Comparison of ENCODE assay signal across 10 cellular contexts in genomic region chr20:41213150-41213820, GRCh38.
DNase-seq lines count a peak whose midpoint lies in the region; ATAC-seq and TF ChIP-seq lines count a peak whose summit lies in the region.
"Had no signal": no experiment of that assay in that cellular context is flagged by ENCODE, and none has a peak within 500 bp of the region (broad histone marks: within the 10 kb centered on the region; RNA-seq: fewer than 3 reads in every experiment).

No MANE protein-coding gene starts in this region.

- no peak overlapping the region for H3K4me3 ChIP-seq in left ventricle myocardium inferior
- no peak overlapping the region for H3K4me3 ChIP-seq in uterus

- H3K9me3 Mint-ChIP-seq in activated T-helper 17 cell treated with anti-CD3 and anti-CD28 coated beads, Interleukin-2, amount 50 U/mL, for 72 hours: no peaks in the 10 kb centered on the region
- H3K9me3 Mint-ChIP-seq in activated T-cell treated with anti-CD3 and anti-CD28 coated beads, Interleukin-2, amount 50 U/mL, for 24 hours: no peaks in the 10 kb centered on the region

- DNase-seq in Right ventricle myocardium superior: peak; percentile 57
- DNase-seq in cardiac septum (ENCODE audit: low spot score): no peak
- DNase-seq in left ventricle myocardium inferior: peak; percentile 42
- no peak for DNase-seq in uterus
- DNase-seq in germinal center (ENCODE audit: low spot score): no peak
- DNase-seq in H4 (ENCODE audit: low spot score): no peak
- no peak for DNase-seq in activated T-cell treated with anti-CD3 and anti-CD28 coated beads, Interleukin-2, amount 50 U/mL, for 24 hours
- DNase-seq: central memory CD4-positive, alpha-beta T cell; NCI-H146 had no signal

- H3K27me3 ChIP-seq in left ventricle myocardium inferior (ENCODE audit: low read depth): no peaks in the 10 kb centered on the region
- no peaks in the 10 kb centered on the region for H3K27me3 ChIP-seq in uterus

- H3K36me3 ChIP-seq in left ventricle myocardium inferior: no peaks in the 10 kb centered on the region
- no peaks in the 10 kb centered on the region for H3K36me3 ChIP-seq in uterus

- TF ChIP-seq CTCF in left ventricle myocardium inferior (IDR thresholded peaks at IDR 0.05; ENCODE audit: borderline replicate concordance): no peak
- no peak for TF ChIP-seq CTCF in uterus (IDR thresholded peaks at IDR 0.05)

- no peak overlapping the region for H3K4me3 Mint-ChIP-seq in activated T-helper 17 cell treated with anti-CD3 and anti-CD28 coated beads, Interleukin-2, amount 50 U/mL, for 72 hours
- no peak overlapping the region for H3K4me3 Mint-ChIP-seq in activated T-cell treated with anti-CD3 and anti-CD28 coated beads, Interleukin-2, amount 50 U/mL, for 24 hours

- H3K27ac ChIP-seq in left ventricle myocardium inferior (replicated peaks) (peak overlapping the region; percentile 23), uterus (no peak overlapping the region)

- peaks cover 13% of the 10 kb centered on the region for H3K4me1 Mint-ChIP-seq in activated T-helper 17 cell treated with anti-CD3 and anti-CD28 coated beads, Interleukin-2, amount 50 U/mL, for 72 hours
- H3K4me1 Mint-ChIP-seq in activated T-cell treated with anti-CD3 and anti-CD28 coated beads, Interleukin-2, amount 50 U/mL, for 24 hours (ENCODE audit: low read depth): peaks cover 10% of the 10 kb centered on the region

- peak; percentile 92 for ATAC-seq in Right ventricle myocardium superior (ENCODE audit: poor library complexity)
- ATAC-seq in activated T-helper 17 cell treated with anti-CD3 and anti-CD28 coated beads, Interleukin-2, amount 50 U/mL, for 72 hours (replicated peaks): peak; percentile 18

- no peak overlapping the region for H3K27ac Mint-ChIP-seq in activated T-helper 17 cell treated with anti-CD3 and anti-CD28 coated beads, Interleukin-2, amount 50 U/mL, for 72 hours
- no peak overlapping the region for H3K27ac Mint-ChIP-seq in activated T-cell treated with anti-CD3 and anti-CD28 coated beads, Interleukin-2, amount 50 U/mL, for 24 hours

- no peaks in the 10 kb centered on the region for H3K9me3 ChIP-seq in left ventricle myocardium inferior (replicated peaks)
- no peaks in the 10 kb centered on the region for H3K9me3 ChIP-seq in uterus

- H3K4me1 ChIP-seq in left ventricle myocardium inferior (peaks cover 20% of the 10 kb centered on the region), uterus (no peaks in the 10 kb centered on the region)

- no peak for TF ChIP-seq POLR2A in uterus (IDR thresholded peaks at IDR 0.05)

- no peaks in the 10 kb centered on the region for H3K27me3 Mint-ChIP-seq in activated T-helper 17 cell treated with anti-CD3 and anti-CD28 coated beads, Interleukin-2, amount 50 U/mL, for 72 hours
- H3K27me3 Mint-ChIP-seq in activated T-cell treated with anti-CD3 and anti-CD28 coated beads, Interleukin-2, amount 50 U/mL, for 24 hours: no peaks in the 10 kb centered on the region

- intact Hi-C loops in Right ventricle myocardium superior (cut with DNase I): no loop called here
- intact Hi-C loops in cardiac septum (cut with DNase I): no loop called here
- intact Hi-C loops in left ventricle myocardium inferior (cut with micrococcal nuclease): no loop called here
- intact Hi-C loops in uterus (cut with DNase I; ENCODE audit: low total_unique reads): no loop called here

- no peaks in the 10 kb centered on the region for H3K36me3 Mint-ChIP-seq in activated T-helper 17 cell treated with anti-CD3 and anti-CD28 coated beads, Interleukin-2, amount 50 U/mL, for 72 hours (ENCODE audit: low read depth)
- H3K36me3 Mint-ChIP-seq in activated T-cell treated with anti-CD3 and anti-CD28 coated beads, Interleukin-2, amount 50 U/mL, for 24 hours (ENCODE audit: low read depth): no peaks in the 10 kb centered on the region

Comparison
In these comparisons a context has a peak if more than half of its experiments do, and no peak if none do; other contexts are left out.
1. DNase-seq: peak in Right ventricle myocardium superior (single experiment) and left ventricle myocardium inferior (single experiment); none in cardiac septum (single experiment), uterus (0 of 2), germinal center (single experiment), H4 (single experiment) and activated T-cell treated with anti-CD3 and anti-CD28 coated beads, Interleukin-2, amount 50 U/mL, for 24 hours (single experiment).